Comparison of ENCODE assay signal across 15 cellular contexts in genomic region chr13:39106216-39106995, GRCh38.
DNase-seq lines count a peak whose midpoint lies in the region; ATAC-seq and TF ChIP-seq lines count a peak whose summit lies in the region.
"Had no signal": no experiment of that assay in that cellular context is flagged by ENCODE, and none has a peak within 500 bp of the region (broad histone marks: within the 10 kb centered on the region; RNA-seq: fewer than 3 reads in every experiment).

No MANE protein-coding gene starts in this region.

- no peak for TF ChIP-seq CTCF in neural crest cell (conservative IDR thresholded peaks at IDR 0.05)

- H3K4me3 Mint-ChIP-seq in neural crest cell, result no peak overlapping the region
- H3K4me3 Mint-ChIP-seq: activated naive CD4-positive, alpha-beta T cell treated with anti-CD3 and anti-CD28 coated beads, Interleukin-2, amount 10 ng/mL, durations not matched to agents 7 days and 5 days; memory B cell; stimulated activated memory B cell treated with anti-CD40 and anti-IgM and Interleukin-4, amounts not matched to agents 10 μg/mL and 1 μg/mL and 100 μg/mL, for 72 hours; WTC11 had no signal

- ATAC-seq in GM21825 (IDR thresholded peaks at IDR 0.05; ENCODE audit: unreplicated experiment) (no peak), HG02798 (IDR thresholded peaks at IDR 0.05; ENCODE audit: poor library complexity, unreplicated experiment) (no peak)
- ATAC-seq: gastrocnemius medialis; stimulated activated memory B cell treated with anti-CD40 and anti-IgM and Interleukin-4, amounts not matched to agents 10 μg/mL and 1 μg/mL and 100 μg/mL, for 72 hours; WTC11 had no signal

- CTCF ChIA-PET in HEK293T (lab: Yijun Ruan, JAX), result interaction anchor here (1.2 kb wide), 1 partner anchor 510 kb away, joined by 3 read pairs; no protein-coding TSS in a partner anchor

- DNase-seq in HEK293T (ENCODE audit: extremely low spot score) (no peak), NCI-H1930 (lab: John Stamatoyannopoulos, UW) (peak; percentile 60 to 82), SHP77 treated with DMSO at 0.1 percent for 48 hours (lab: John Stamatoyannopoulos, UW) (peak; percentile 72), neural crest cell (ENCODE audit: low read depth, low spot score) (no peak), HK-2 (ENCODE audit: unreplicated experiment) (no peak)
- DNase-seq: activated naive CD4-positive, alpha-beta T cell treated with anti-CD3 and anti-CD28 coated beads, Interleukin-2, amount 10 ng/mL, durations not matched to agents 7 days and 5 days; gastrocnemius medialis; GOT3; SK-N-SH; uterus had no signal

- no peaks in the 10 kb centered on the region for H3K27me3 Mint-ChIP-seq in neural crest cell (ENCODE audit: low read depth)

- no peaks in the 10 kb centered on the region for H3K36me3 Mint-ChIP-seq in neural crest cell (ENCODE audit: low read depth)
- H3K36me3 Mint-ChIP-seq: activated naive CD4-positive, alpha-beta T cell treated with anti-CD3 and anti-CD28 coated beads, Interleukin-2, amount 10 ng/mL, durations not matched to agents 7 days and 5 days; memory B cell; stimulated activated memory B cell treated with anti-CD40 and anti-IgM and Interleukin-4, amounts not matched to agents 10 μg/mL and 1 μg/mL and 100 μg/mL, for 72 hours; WTC11 had no signal

- POLR2A ChIA-PET in HEK293T (lab: Yijun Ruan, JAX), result no interaction called here

- no peaks in the 10 kb centered on the region for H3K9me3 Mint-ChIP-seq in neural crest cell
- H3K9me3 Mint-ChIP-seq: activated naive CD4-positive, alpha-beta T cell treated with anti-CD3 and anti-CD28 coated beads, Interleukin-2, amount 10 ng/mL, durations not matched to agents 7 days and 5 days; memory B cell; stimulated activated memory B cell treated with anti-CD40 and anti-IgM and Interleukin-4, amounts not matched to agents 10 μg/mL and 1 μg/mL and 100 μg/mL, for 72 hours; WTC11 had no signal

- peak overlapping the region; percentile 78 for H3K27ac Mint-ChIP-seq in neural crest cell (ENCODE audit: unreplicated experiment)
- H3K27ac Mint-ChIP-seq: activated naive CD4-positive, alpha-beta T cell treated with anti-CD3 and anti-CD28 coated beads, Interleukin-2, amount 10 ng/mL, durations not matched to agents 7 days and 5 days; memory B cell; stimulated activated memory B cell treated with anti-CD40 and anti-IgM and Interleukin-4, amounts not matched to agents 10 μg/mL and 1 μg/mL and 100 μg/mL, for 72 hours; WTC11 had no signal

- peaks cover 15% of the 10 kb centered on the region for H3K4me1 Mint-ChIP-seq in neural crest cell
- H3K4me1 Mint-ChIP-seq: activated naive CD4-positive, alpha-beta T cell treated with anti-CD3 and anti-CD28 coated beads, Interleukin-2, amount 10 ng/mL, durations not matched to agents 7 days and 5 days; memory B cell; stimulated activated memory B cell treated with anti-CD40 and anti-IgM and Interleukin-4, amounts not matched to agents 10 μg/mL and 1 μg/mL and 100 μg/mL, for 72 hours; WTC11 had no signal

TF ChIP-seq in HEK293T, 16 proteins besides CTCF, POLR2A, EP300 and RAD21:
- TF ChIP-seq L3MBTL2 (conservative IDR thresholded peaks at IDR 0.05) (0 out of 2 replicates have a peak, but pooled peaks have one; percentile 30), ELF4 (IDR thresholded peaks at IDR 0.05) (no peak), PKNOX1 (IDR thresholded peaks at IDR 0.05) (no peak), CTBP1 (IDR thresholded peaks at IDR 0.05; ENCODE audit: borderline replicate concordance) (no peak)

Comparison
In these comparisons a context has a peak if more than half of its experiments do, and no peak if none do; other contexts are left out.
1. DNase-seq: peak in NCI-H1930 (2 of 2) and SHP77 treated with DMSO at 0.1 percent for 48 hours (single experiment); none in HEK293T (single experiment), neural crest cell (single experiment) and HK-2 (single experiment).